ENCODE assay signal across 8 cellular contexts in genomic region chr7:148856035-148856881, GRCh38. TPM values are rescaled to one million over a fixed set of nuclear protein-coding genes. Genes with fewer than 3 reads are reported as not detected.
DNase-seq lines count a peak whose midpoint lies in the region; ATAC-seq, FAIRE-seq and TF ChIP-seq lines count a peak whose summit lies in the region.

No MANE protein-coding gene starts in this region.

- no peak for TF ChIP-seq POLR2A in erythroblast (IDR thresholded peaks at IDR 0.05; ENCODE audit: low read length)

- no peak overlapping the region for H3K4me3 ChIP-seq in Jurkat, Clone E6-1 (ENCODE audit: low read length)
- H3K4me3 ChIP-seq in pancreas, result no peak overlapping the region

- peak; percentile 65 for DNase-seq in D341Med (ENCODE audit: low spot score)
- peak; percentile 37 for DNase-seq in Jurkat, Clone E6-1 (ENCODE audit: low read depth, low spot score)
- DNase-seq in activated CD8-positive, alpha-beta T cell treated with anti-CD3 and anti-CD28 coated beads for 36 hours, result peak; percentile 63
- DNase-seq in erythroblast (lab: John Stamatoyannopoulos, UW), result peak; percentile 57 to 68
- peak in 3 of 6 donors; percentile 8 to 41 (median 15) for DNase-seq in pancreas
- no peak for DNase-seq in retina

- POLR2A ChIA-PET in activated CD8-positive, alpha-beta T cell treated with anti-CD3 and anti-CD28 coated beads for 36 hours (lab: Charles Lee), result interaction anchor here (0.6 to 1.7 kb wide), 9 partner anchors 9 to 135 kb away, joined by 3 to 6 read pairs (median 3); no protein-coding TSS in a partner anchor

- intact Hi-C loops in activated CD8-positive, alpha-beta T cell treated with anti-CD3 and anti-CD28 coated beads for 36 hours (cut with micrococcal nuclease), result no loop called here
- intact Hi-C loops in pancreas (cut with DNase I), result loop anchor here in 1 of 3 donors (10.0 kb wide), 1 partner anchor 109 kb away; no protein-coding TSS in a partner anchor

- ATAC-seq in GM19463 (IDR thresholded peaks at IDR 0.05; ENCODE audit: unreplicated experiment), result peak; percentile 70
- ATAC-seq in activated CD8-positive, alpha-beta T cell treated with anti-CD3 and anti-CD28 coated beads for 36 hours, result peak; percentile 79
- ATAC-seq in pancreas, result peak; percentile 64 to 85 (median 80)
- no peak for ATAC-seq in GM21381 (IDR thresholded peaks at IDR 0.05; ENCODE audit: unreplicated experiment)

- CTCF ChIA-PET in activated CD8-positive, alpha-beta T cell treated with anti-CD3 and anti-CD28 coated beads for 36 hours (lab: Charles Lee), result interaction anchor here (0.7 to 4.1 kb wide), 26 partner anchors 9 to 110 kb away, joined by 3 to 43 read pairs (median 4); no protein-coding TSS in a partner anchor

- FAIRE-seq in pancreas (lab: Jason Lieb, UNC), result no peak

- H3K4me1 Mint-ChIP-seq in activated CD8-positive, alpha-beta T cell treated with anti-CD3 and anti-CD28 coated beads for 36 hours (ENCODE audit: low read depth), result peaks cover 40% of the 10 kb centered on the region

- H3K27ac ChIP-seq in pancreas, result no peak overlapping the region

- 40 to 45% methylated on average over 6 of the region's 6 CpGs for WGBS in pancreas, 2 donors

- peak overlapping the region; percentile 81 for H3K27ac Mint-ChIP-seq in activated CD8-positive, alpha-beta T cell treated with anti-CD3 and anti-CD28 coated beads for 36 hours

- peaks cover 5% of the 10 kb centered on the region for H3K36me3 Mint-ChIP-seq in activated CD8-positive, alpha-beta T cell treated with anti-CD3 and anti-CD28 coated beads for 36 hours (ENCODE audit: low read depth)

- no peak overlapping the region for H3K4me3 Mint-ChIP-seq in activated CD8-positive, alpha-beta T cell treated with anti-CD3 and anti-CD28 coated beads for 36 hours

- no peaks in the 10 kb centered on the region for H3K36me3 ChIP-seq in pancreas

- H3K9me3 Mint-ChIP-seq in activated CD8-positive, alpha-beta T cell treated with anti-CD3 and anti-CD28 coated beads for 36 hours, result no peaks in the 10 kb centered on the region

- no peaks in the 10 kb centered on the region for H3K27me3 ChIP-seq in pancreas

- no peaks in the 10 kb centered on the region for H3K27me3 Mint-ChIP-seq in activated CD8-positive, alpha-beta T cell treated with anti-CD3 and anti-CD28 coated beads for 36 hours

- no peaks in the 10 kb centered on the region for H3K9me3 ChIP-seq in pancreas

- no peaks in the 10 kb centered on the region for H3K4me1 ChIP-seq in pancreas

- peak; percentile 86 for TF ChIP-seq CTCF in activated CD8-positive, alpha-beta T cell treated with anti-CD3 and anti-CD28 coated beads for 36 hours (IDR thresholded peaks at IDR 0.05)
- peak in 3 of 4 donors; percentile 31 to 66 (median 41) for TF ChIP-seq CTCF in pancreas (IDR thresholded peaks at IDR 0.05)

RNA-seq across cellular contexts. Expression of gene EZH2, which starts 27.8 kb away (rescaled TPM):
- 111 TPM for polyA plus RNA-seq in Jurkat, Clone E6-1 (2012; ENCODE audit: insufficient read depth, insufficient read length)
- 100 to 1,000 TPM; 112 to 114 TPM for total RNA-seq in activated CD8-positive, alpha-beta T cell treated with anti-CD3 and anti-CD28 coated beads for 36 hours
- 1 to 10 TPM; 2.4 to 3.6 (median 3.2) TPM for total RNA-seq in pancreas
- 1 to 10 TPM; 3.0 to 4.3 TPM for polyA plus RNA-seq in pancreas

Comparison
In these comparisons a context has a peak if more than half of its experiments do, and no peak if none do; other contexts are left out.
1. RNA of gene EZH2, which starts 27.8 kb away (total RNA-seq): 112 to 114 TPM in activated CD8-positive, alpha-beta T cell treated with anti-CD3 and anti-CD28 coated beads for 36 hours; 2.4 to 3.6 TPM in pancreas; every median in the first group is over 10 times any median in the second.